22 cellular contexts compared by ENCODE assay signal in genomic region chrX:129792586-129793291, GRCh38. TPM values are rescaled to one million over a fixed set of nuclear protein-coding genes. Genes with fewer than 3 reads are reported as not detected.
"Had no signal": no experiment of that assay in that cellular context is flagged by ENCODE, and none has a peak within 500 bp of the region (broad histone marks: within the 10 kb centered on the region; RNA-seq: fewer than 3 reads in every experiment).

No MANE protein-coding gene starts in this region.

- H3K36me3 ChIP-seq: right atrium auricular region had no signal

- H3K4me3 ChIP-seq: lower lobe of right lung, right atrium auricular region, smooth muscle cell, testis, upper lobe of left lung had no signal

- ATAC-seq: activated CD8-positive, alpha-beta T cell treated with anti-CD3 and anti-CD28 coated beads for 36 hours; stimulated activated memory B cell treated with anti-CD40 and anti-IgM and Interleukin-4, amounts not matched to agents 10 μg/mL and 1 μg/mL and 100 μg/mL, for 72 hours; T-cell had no signal

- DNase-seq: activated CD4-positive, alpha-beta T cell treated with anti-CD3 and anti-CD28 coated beads, Interleukin-2, amount 10 ng/mL, durations not matched to agents 24 days and 14 days; activated CD8-positive, alpha-beta T cell treated with anti-CD3 and anti-CD28 coated beads for 36 hours; activated gamma-delta T cell; erythroblast; lower lobe of right lung; occipital lobe; stimulated activated CD4-positive, alpha-beta T cell treated with anti-CD3 and anti-CD28 coated beads, Interleukin-4, amount 100 ng/mL, for 24 hours; T-cell; testis had no signal

- H3K27me3 Mint-ChIP-seq: activated CD4-positive, alpha-beta T cell treated with anti-CD3 and anti-CD28 coated beads, Interleukin-2, amount 10 ng/mL, durations not matched to agents 24 days and 14 days; activated CD8-positive, alpha-beta T cell treated with anti-CD3 and anti-CD28 coated beads for 36 hours; activated naive CD8-positive, alpha-beta T cell; progenitor cell of endocrine pancreas; stimulated activated memory B cell treated with anti-CD40 and anti-IgM and Interleukin-4, amounts not matched to agents 10 μg/mL and 1 μg/mL and 100 μg/mL, for 72 hours; T-cell had no signal

- H3K27me3 ChIP-seq: right atrium auricular region, testis, upper lobe of left lung had no signal

- H3K36me3 Mint-ChIP-seq: brain, mesothelial cell of epicardium had no signal

- H3K9me3 Mint-ChIP-seq: activated CD4-positive, alpha-beta T cell treated with anti-CD3 and anti-CD28 coated beads, Interleukin-2, amount 10 ng/mL, durations not matched to agents 24 days and 14 days; activated CD8-positive, alpha-beta T cell treated with anti-CD3 and anti-CD28 coated beads for 36 hours; stimulated activated memory B cell treated with anti-CD40 and anti-IgM and Interleukin-4, amounts not matched to agents 10 μg/mL and 1 μg/mL and 100 μg/mL, for 72 hours; T-cell had no signal

- H3K27ac Mint-ChIP-seq: activated CD4-positive, alpha-beta T cell treated with anti-CD3 and anti-CD28 coated beads, Interleukin-2, amount 10 ng/mL, durations not matched to agents 24 days and 14 days; activated CD8-positive, alpha-beta T cell treated with anti-CD3 and anti-CD28 coated beads for 36 hours; activated naive CD8-positive, alpha-beta T cell; brain; mesothelial cell of epicardium; progenitor cell of endocrine pancreas; stimulated activated memory B cell treated with anti-CD40 and anti-IgM and Interleukin-4, amounts not matched to agents 10 μg/mL and 1 μg/mL and 100 μg/mL, for 72 hours had no signal

- H3K4me1 Mint-ChIP-seq: brain, mesothelial cell of epicardium had no signal

- H3K4me3 Mint-ChIP-seq: activated CD4-positive, alpha-beta T cell treated with anti-CD3 and anti-CD28 coated beads, Interleukin-2, amount 10 ng/mL, durations not matched to agents 24 days and 14 days; activated CD8-positive, alpha-beta T cell treated with anti-CD3 and anti-CD28 coated beads for 36 hours; activated naive CD8-positive, alpha-beta T cell; brain; mesothelial cell of epicardium; stimulated activated memory B cell treated with anti-CD40 and anti-IgM and Interleukin-4, amounts not matched to agents 10 μg/mL and 1 μg/mL and 100 μg/mL, for 72 hours; T-cell had no signal

- H3K9me3 ChIP-seq: lower lobe of right lung, right atrium auricular region, testis, upper lobe of left lung had no signal

- H3K27ac ChIP-seq: lower lobe of right lung, right atrium auricular region, testis, upper lobe of left lung had no signal

- FAIRE-seq: colon, endometrium, frontal cortex, keratinocyte had no signal

- H3K4me1 ChIP-seq: lower lobe of right lung, right atrium auricular region, testis, upper lobe of left lung had no signal

RNA-seq across cellular contexts. Expression of gene SASH3, which starts 13.0 kb away (rescaled TPM):
- total RNA-seq: mesothelial cell of epicardium, progenitor cell of endocrine pancreas, smooth muscle cell had no signal
- polyA plus RNA-seq: neural cell, smooth muscle cell had no signal

RNA-seq across cellular contexts. Expression of gene XPNPEP2, which starts 54.0 kb away (rescaled TPM):
- total RNA-seq: progenitor cell of endocrine pancreas had no signal
- polyA plus RNA-seq: keratinocyte, neural cell had no signal
